28 cellular contexts compared by ENCODE assay signal in the genomic region with DNA sequence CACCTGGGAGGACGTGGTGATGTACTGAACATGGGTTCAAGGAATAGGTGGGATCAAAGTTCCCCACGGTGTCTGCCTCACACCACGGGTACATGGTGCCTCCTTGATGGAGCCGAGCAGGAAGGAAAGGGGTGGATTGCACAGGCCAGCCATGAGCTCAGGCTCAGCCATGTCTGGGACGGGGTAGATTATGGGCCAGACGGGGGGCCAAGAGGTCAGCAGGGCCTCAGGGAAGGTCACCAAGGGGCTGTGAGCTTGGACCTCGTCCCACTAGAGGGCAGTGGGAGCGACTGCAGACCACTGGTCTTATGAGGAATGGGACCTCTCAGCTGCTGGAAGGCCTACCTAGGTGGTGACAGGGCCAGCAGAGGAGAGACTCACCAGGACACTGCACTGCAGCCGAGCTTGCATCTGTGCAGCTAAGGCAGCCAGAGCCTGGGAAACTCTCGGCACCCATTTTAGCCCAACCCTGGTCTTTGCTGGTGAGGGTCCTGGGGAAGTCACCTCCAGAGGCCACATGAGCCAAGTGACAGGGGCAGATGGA. TPM values are rescaled to one million over a fixed set of nuclear protein-coding genes. Genes with fewer than 3 reads are reported as not detected.
"Had no signal": no experiment of that assay in that cellular context is flagged by ENCODE, and none has a peak within 500 bp of the region (broad histone marks: within the 10 kb centered on the region; RNA-seq: fewer than 3 reads in every experiment).

No MANE protein-coding gene starts in this region.

- H3K4me3 Mint-ChIP-seq: IgD-negative memory B cell had no signal

- FAIRE-seq: HTR-8/SVneo, K562 had no signal

- H3K9me3 ChIP-seq: SK-N-SH had no signal

- H3K4me3 ChIP-seq: K562 had no signal

- H3K4me1 Mint-ChIP-seq: IgD-negative memory B cell had no signal

- H3K4me2 ChIP-seq: KMS-11, SK-N-SH had no signal

- ATAC-seq: K562, Panc1, PC-3 had no signal

- H3K9ac ChIP-seq: KMS-11, SK-N-SH had no signal

- H3K27ac ChIP-seq: HL-60, KMS-11, RWPE1 had no signal

- DNase-seq: MV-4-11, NCI-H1048, NCI-H1105, NCI-H1417, NCI-H1436 treated with DMSO at 0.1 percent for 48 hours, NCI-H1694 treated with DMSO at 0.1 percent for 48 hours, NCI-H1930, NCI-H2081 treated with DMSO at 0.1 percent for 48 hours, NCI-H2171, NCI-H226, NCI-H446, NCI-H510A, NCI-H524 treated with DMSO at 0.1 percent for 48 hours, NCI-H69, NCI-H774, PC-3, SHP77 had no signal

RNA-seq across cellular contexts. Expression of a gene that starts 38.4 kb away (rescaled TPM):
- total RNA-seq: K562, LHCN-M2, MCF 10A, SK-MEL-5 had no signal
- polyA plus RNA-seq: K562 had no signal
